8 cellular contexts compared by ENCODE assay signal in genomic region chr4:15238720-15239119, GRCh38.
A peak's percentile ranks its signal among the peaks of the same experiment; 100 is the strongest.
DNase-seq lines count a peak whose midpoint lies in the region; ATAC-seq and TF ChIP-seq lines count a peak whose summit lies in the region.

No MANE protein-coding gene starts in this region.

- no peaks in the 10 kb centered on the region for H3K4me1 Mint-ChIP-seq in glutamatergic neuron (ENCODE audit: low read depth, unreplicated experiment)

- POLR2A ChIA-PET in BJ (lab: Charles Lee): no interaction called here

- no peaks in the 10 kb centered on the region for H3K9me3 ChIP-seq in prostate gland

- H3K4me1 ChIP-seq in prostate gland (replicated peaks): no peaks in the 10 kb centered on the region

- 50% methylated on average over 3 of the region's 3 CpGs for WGBS in prostate gland

- no peaks in the 10 kb centered on the region for H3K36me3 ChIP-seq in BJ (ENCODE audit: control insufficient read depth, insufficient read depth, low read length)
- H3K36me3 ChIP-seq in prostate gland: no peaks in the 10 kb centered on the region

- no peaks in the 10 kb centered on the region for H3K27me3 Mint-ChIP-seq in glutamatergic neuron (ENCODE audit: unreplicated experiment)

- no peak for TF ChIP-seq POLR2A in prostate gland (IDR thresholded peaks at IDR 0.05)

- DNase-seq in BJ (ENCODE audit: low read depth) (no peak), HuH-7.5 (ENCODE audit: low spot score) (peak; percentile 44), glutamatergic neuron (peak; percentile 27), prostate gland (ENCODE audit: low spot score) (no peak), T1000 (lab: John Stamatoyannopoulos, UW) (no peak)
- DNase-seq in activated CD4-positive, alpha-beta T cell treated with anti-CD3 and anti-CD28 coated beads, Interleukin-2, amount 50 U/mL, for 48 hours: peak; percentile 24 to 45

- no peaks in the 10 kb centered on the region for H3K36me3 Mint-ChIP-seq in glutamatergic neuron (ENCODE audit: unreplicated experiment)

- CTCF ChIA-PET in BJ (lab: Yijun Ruan, JAX): interaction anchor here (0.6 to 4.6 kb wide), 15 partner anchors 11 to 236 kb away, joined by 3 to 59 read pairs (median 5); no protein-coding TSS in a partner anchor

- TF ChIP-seq CTCF in BJ (IDR thresholded peaks at IDR 0.05; ENCODE audit: insufficient read depth, low read depth, low read length) (peak; percentile 66), glutamatergic neuron (IDR thresholded peaks at IDR 0.05; ENCODE audit: partially characterized antibody, unreplicated experiment) (peak; percentile 26), prostate gland (IDR thresholded peaks at IDR 0.05) (peak in 3 of 4 experiments; percentile 37 to 50 (median 44))

- no peak overlapping the region for H3K27ac ChIP-seq in prostate gland

- H3K27ac Mint-ChIP-seq in glutamatergic neuron (ENCODE audit: unreplicated experiment): no peak overlapping the region

- H3K4me3 Mint-ChIP-seq in glutamatergic neuron (ENCODE audit: unreplicated experiment): no peak overlapping the region

- H3K27me3 ChIP-seq in BJ (ENCODE audit: control insufficient read depth, insufficient read depth, low read length) (peaks cover 13% of the 10 kb centered on the region), prostate gland (replicated peaks; ENCODE audit: insufficient read depth) (no peaks in the 10 kb centered on the region)

- intact Hi-C loops in prostate gland (cut with DNase I): loop anchor here (2.0 to 5.0 kb wide), 3 partner anchors 89 to 218 kb away; no protein-coding TSS in a partner anchor

- ATAC-seq in GM18867 (IDR thresholded peaks at IDR 0.05; ENCODE audit: unreplicated experiment) (peak; percentile 76), GM19324 (IDR thresholded peaks at IDR 0.05; ENCODE audit: low FRiP score, unreplicated experiment) (no peak)

- H3K4me3 ChIP-seq in BJ (ENCODE audit: low read depth, low read length) (no peak overlapping the region), prostate gland (no peak overlapping the region)

- no peaks in the 10 kb centered on the region for H3K9me3 Mint-ChIP-seq in glutamatergic neuron (ENCODE audit: unreplicated experiment)

Comparison
In these comparisons a context has a peak if more than half of its experiments do, and no peak if none do; other contexts are left out.
1. DNase-seq: peak in HuH-7.5 (single experiment), activated CD4-positive, alpha-beta T cell treated with anti-CD3 and anti-CD28 coated beads, Interleukin-2, amount 50 U/mL, for 48 hours (2 of 2) and glutamatergic neuron (single experiment); none in BJ (single experiment), prostate gland (single experiment) and T1000 (single experiment).
2. Peak in every context shown above with its lines, with median percentiles within 50 percentile points of each other: CTCF ChIP-seq.